ENCODE assay signal across 1 cellular context in genomic region chr6:31782126-31782941, GRCh38.
TF ChIP-seq lines count a peak whose summit lies in the region.

No MANE protein-coding gene starts in this region.

TF ChIP-seq in IMR-90, 13 proteins besides CTCF, POLR2A, EP300 and RAD21:
- TF ChIP-seq ELK1 (IDR thresholded peaks at IDR 0.05; ENCODE audit: borderline replicate concordance, low read depth, low read length) (no peak), MXI1 (IDR thresholded peaks at IDR 0.05; ENCODE audit: borderline replicate concordance, low read depth, low read length) (no peak), CEBPB (IDR thresholded peaks at IDR 0.05; ENCODE audit: low read depth, low read length) (no peak), RFX5 (IDR thresholded peaks at IDR 0.05; ENCODE audit: low read depth, low read length) (no peak), BHLHE40 (IDR thresholded peaks at IDR 0.05; ENCODE audit: low read depth, low read length) (no peak), SMC3 (IDR thresholded peaks at IDR 0.05; ENCODE audit: low read depth, low read length) (no peak), CHD1 (IDR thresholded peaks at IDR 0.05; ENCODE audit: low read depth, low read length) (no peak), RCOR1 (IDR thresholded peaks at IDR 0.05; ENCODE audit: insufficient replicate concordance, low read length) (no peak), MAFK (IDR thresholded peaks at IDR 0.05; ENCODE audit: low read depth, low read length) (no peak), FOS (IDR thresholded peaks at IDR 0.05; ENCODE audit: low read depth, low read length) (no peak), NFE2L2 (IDR thresholded peaks at IDR 0.05; ENCODE audit: low read depth, low read length) (no peak), MAZ (IDR thresholded peaks at IDR 0.05; ENCODE audit: borderline replicate concordance, low read depth, low read length) (no peak)
- TF ChIP-seq, protein P1, sequence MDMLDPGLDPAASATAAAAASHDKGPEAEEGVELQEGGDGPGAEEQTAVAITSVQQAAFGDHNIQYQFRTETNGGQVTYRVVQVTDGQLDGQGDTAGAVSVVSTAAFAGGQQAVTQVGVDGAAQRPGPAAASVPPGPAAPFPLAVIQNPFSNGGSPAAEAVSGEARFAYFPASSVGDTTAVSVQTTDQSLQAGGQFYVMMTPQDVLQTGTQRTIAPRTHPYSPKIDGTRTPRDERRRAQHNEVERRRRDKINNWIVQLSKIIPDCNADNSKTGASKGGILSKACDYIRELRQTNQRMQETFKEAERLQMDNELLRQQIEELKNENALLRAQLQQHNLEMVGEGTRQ (IDR thresholded peaks at IDR 0.05; ENCODE audit: low read depth, low read length), result no peak
